Comparison of ENCODE assay signal across 11 cellular contexts in the genomic region with DNA sequence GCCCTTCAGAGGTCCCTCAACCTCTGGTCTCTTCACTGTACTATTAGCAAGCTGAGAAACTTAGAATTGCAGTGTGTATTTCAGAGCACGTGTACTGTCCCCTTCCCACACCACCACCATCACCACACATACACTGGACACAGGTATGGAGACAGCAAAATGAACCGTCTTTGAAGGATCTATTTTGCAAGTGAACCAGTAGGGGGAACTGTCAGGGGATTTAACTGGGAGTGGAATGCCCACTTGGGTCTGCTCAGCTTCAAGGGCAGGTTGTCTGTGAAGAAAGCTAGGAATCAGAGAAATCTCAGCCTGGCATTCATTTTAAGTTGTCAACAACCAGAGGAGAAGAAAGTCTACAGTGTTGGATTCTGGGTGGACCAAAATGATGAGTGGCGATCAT.
DNase-seq lines count a peak whose midpoint lies in the region; ATAC-seq, FAIRE-seq and TF ChIP-seq lines count a peak whose summit lies in the region.
"Had no signal": no experiment of that assay in that cellular context is flagged by ENCODE, and none has a peak within 500 bp of the region (broad histone marks: within the 10 kb centered on the region; RNA-seq: fewer than 3 reads in every experiment).

No MANE protein-coding gene starts in this region.

- DNase-seq in DND-41: no peak
- DNase-seq in HFF-Myc (ENCODE audit: extremely low read depth, low read depth): no peak
- DNase-seq in astrocyte (ENCODE audit: low read depth): no peak
- DNase-seq in iris pigment epithelial cell (ENCODE audit: low read depth): peak; percentile 17
- no peak for DNase-seq in activated T-helper 2 cell treated with anti-CD3 and anti-CD28 coated beads, Interferon-gamma antibody, Interleukin-2, Interleukin-4, amounts not matched to agents 10 μg/mL and 5 μg/mL and 100 μg/mL, durations not matched to agents 14 hours and 24 hours and 36 hours (ENCODE audit: low spot score)
- DNase-seq in activated CD8-positive, alpha-beta memory T cell treated with anti-CD3 and anti-CD28 coated beads, Interleukin-2, amount 10 ng/mL, durations not matched to agents 7 days and 5 days: no peak
- DNase-seq in NCI-H1417 treated with DMSO at 0.1 percent for 48 hours (lab: John Stamatoyannopoulos, UW): no peak
- DNase-seq in stimulated activated CD4-positive, alpha-beta T cell treated with anti-CD3 and anti-CD28 coated beads, Interleukin-15, amount 100 ng/mL, for 24 hours: no peak
- DNase-seq: NCI-H187, T-helper 9 cell had no signal

- H3K4me3 Mint-ChIP-seq in astrocyte (ENCODE audit: unreplicated experiment): no peak overlapping the region
- no peak overlapping the region for H3K4me3 Mint-ChIP-seq in activated T-helper 2 cell treated with anti-CD3 and anti-CD28 coated beads, Interferon-gamma antibody, Interleukin-2, Interleukin-4, amounts not matched to agents 10 μg/mL and 5 μg/mL and 100 μg/mL, durations not matched to agents 14 hours and 24 hours and 36 hours (ENCODE audit: low read depth)
- H3K4me3 Mint-ChIP-seq in activated CD8-positive, alpha-beta memory T cell treated with anti-CD3 and anti-CD28 coated beads, Interleukin-2, amount 10 ng/mL, durations not matched to agents 7 days and 5 days: no peak overlapping the region
- H3K4me3 Mint-ChIP-seq: memory B cell had no signal

- H3K27me3 Mint-ChIP-seq in astrocyte (ENCODE audit: low read depth, unreplicated experiment): no peaks in the 10 kb centered on the region
- H3K27me3 Mint-ChIP-seq in activated T-helper 2 cell treated with anti-CD3 and anti-CD28 coated beads, Interferon-gamma antibody, Interleukin-2, Interleukin-4, amounts not matched to agents 10 μg/mL and 5 μg/mL and 100 μg/mL, durations not matched to agents 14 hours and 24 hours and 36 hours (ENCODE audit: low read depth): peaks cover 11% of the 10 kb centered on the region
- H3K27me3 Mint-ChIP-seq in activated CD8-positive, alpha-beta memory T cell treated with anti-CD3 and anti-CD28 coated beads, Interleukin-2, amount 10 ng/mL, durations not matched to agents 7 days and 5 days: peaks cover 4% of the 10 kb centered on the region

- no peak overlapping the region for H2AFZ ChIP-seq in DND-41 (ENCODE audit: low read depth, low read length)
- H2AFZ ChIP-seq in astrocyte (ENCODE audit: low read depth, low read length): no peak overlapping the region

- H4K20me1 ChIP-seq in DND-41 (ENCODE audit: insufficient read depth, low read length): no peaks in the 10 kb centered on the region
- peaks cover 23% of the 10 kb centered on the region for H4K20me1 ChIP-seq in astrocyte (ENCODE audit: insufficient read depth, low read length)

- peaks cover 3% of the 10 kb centered on the region for H3K9me3 Mint-ChIP-seq in astrocyte (ENCODE audit: unreplicated experiment)
- H3K9me3 Mint-ChIP-seq in activated T-helper 2 cell treated with anti-CD3 and anti-CD28 coated beads, Interferon-gamma antibody, Interleukin-2, Interleukin-4, amounts not matched to agents 10 μg/mL and 5 μg/mL and 100 μg/mL, durations not matched to agents 14 hours and 24 hours and 36 hours: peaks cover 3% of the 10 kb centered on the region
- H3K9me3 Mint-ChIP-seq in activated CD8-positive, alpha-beta memory T cell treated with anti-CD3 and anti-CD28 coated beads, Interleukin-2, amount 10 ng/mL, durations not matched to agents 7 days and 5 days (ENCODE audit: low read depth): no peaks in the 10 kb centered on the region

- H3K36me3 ChIP-seq in DND-41 (ENCODE audit: insufficient read depth, low read length): no peaks in the 10 kb centered on the region
- no peaks in the 10 kb centered on the region for H3K36me3 ChIP-seq in astrocyte (ENCODE audit: insufficient read depth, low read length)

- H3K36me3 Mint-ChIP-seq in astrocyte (ENCODE audit: low read depth, unreplicated experiment): peaks cover 5% of the 10 kb centered on the region
- no peaks in the 10 kb centered on the region for H3K36me3 Mint-ChIP-seq in activated T-helper 2 cell treated with anti-CD3 and anti-CD28 coated beads, Interferon-gamma antibody, Interleukin-2, Interleukin-4, amounts not matched to agents 10 μg/mL and 5 μg/mL and 100 μg/mL, durations not matched to agents 14 hours and 24 hours and 36 hours (ENCODE audit: low read depth)
- no peaks in the 10 kb centered on the region for H3K36me3 Mint-ChIP-seq in activated CD8-positive, alpha-beta memory T cell treated with anti-CD3 and anti-CD28 coated beads, Interleukin-2, amount 10 ng/mL, durations not matched to agents 7 days and 5 days
- H3K36me3 Mint-ChIP-seq: memory B cell had no signal

- H3K9ac ChIP-seq in DND-41 (ENCODE audit: low read depth, low read length) (no peak overlapping the region), astrocyte (ENCODE audit: low read length) (no peak overlapping the region)

- TF ChIP-seq CTCF in DND-41 (IDR thresholded peaks at IDR 0.05; ENCODE audit: borderline replicate concordance, extremely low read depth, low read length, poor library complexity, severe bottlenecking) (peak; percentile 18), HFF-Myc (IDR thresholded peaks at IDR 0.05; ENCODE audit: low read depth, low read length, missing control alignments) (peak; percentile 27), astrocyte (IDR thresholded peaks at IDR 0.05; ENCODE audit: insufficient read depth, low read depth, low read length) (peak; percentile 16)

- no peaks in the 10 kb centered on the region for H3K79me2 ChIP-seq in DND-41 (ENCODE audit: insufficient read depth, low read length)
- no peaks in the 10 kb centered on the region for H3K79me2 ChIP-seq in astrocyte (ENCODE audit: insufficient read depth, low read length)

- CTCF ChIA-PET in activated CD8-positive, alpha-beta memory T cell treated with anti-CD3 and anti-CD28 coated beads, Interleukin-2, amount 10 ng/mL, durations not matched to agents 7 days and 5 days (lab: Charles Lee): no interaction called here

- H3K27me3 ChIP-seq in DND-41 (ENCODE audit: insufficient read depth, low read length, poor library complexity): no peaks in the 10 kb centered on the region
- no peaks in the 10 kb centered on the region for H3K27me3 ChIP-seq in astrocyte (ENCODE audit: insufficient read depth, low read length)

- no peak overlapping the region for H3K27ac ChIP-seq in DND-41 (ENCODE audit: low read length)
- no peak overlapping the region for H3K27ac ChIP-seq in astrocyte (ENCODE audit: low read depth, low read length)

- H3K4me1 ChIP-seq in DND-41 (ENCODE audit: insufficient read depth, low read length) (no peaks in the 10 kb centered on the region), astrocyte (ENCODE audit: insufficient read depth, low read length) (no peaks in the 10 kb centered on the region)

- FAIRE-seq in astrocyte (lab: Jason Lieb, UNC): no peak

- no peaks in the 10 kb centered on the region for H3K9me3 ChIP-seq in DND-41 (ENCODE audit: insufficient read depth, low read length, severe bottlenecking)
- H3K9me3 ChIP-seq in astrocyte (ENCODE audit: insufficient read depth, low read depth, low read length): no peaks in the 10 kb centered on the region

- no peak for ATAC-seq in DND-41 (ENCODE audit: insufficient read depth, low read depth)
- ATAC-seq in activated CD8-positive, alpha-beta memory T cell treated with anti-CD3 and anti-CD28 coated beads, Interleukin-2, amount 10 ng/mL, durations not matched to agents 7 days and 5 days: no peak

- no peak overlapping the region for H3K4me2 ChIP-seq in DND-41 (ENCODE audit: insufficient read depth, low read length)
- no peak overlapping the region for H3K4me2 ChIP-seq in astrocyte (ENCODE audit: low read length)

- no peak overlapping the region for H3K4me3 ChIP-seq in DND-41 (ENCODE audit: low read depth in 1 of 2, low read length in 2 of 2)
- no peak overlapping the region for H3K4me3 ChIP-seq in HFF-Myc (replicated peaks; ENCODE audit: low read depth, low read length)
- no peak overlapping the region for H3K4me3 ChIP-seq in astrocyte (ENCODE audit: insufficient read depth, low read depth, low read length)

- intact Hi-C loops in activated T-helper 2 cell treated with anti-CD3 and anti-CD28 coated beads, Interferon-gamma antibody, Interleukin-2, Interleukin-4, amounts not matched to agents 10 μg/mL and 5 μg/mL and 100 μg/mL, durations not matched to agents 14 hours and 24 hours and 36 hours (cut with micrococcal nuclease): no loop called here

- H3K27ac Mint-ChIP-seq in astrocyte (ENCODE audit: unreplicated experiment): no peak overlapping the region
- no peak overlapping the region for H3K27ac Mint-ChIP-seq in activated T-helper 2 cell treated with anti-CD3 and anti-CD28 coated beads, Interferon-gamma antibody, Interleukin-2, Interleukin-4, amounts not matched to agents 10 μg/mL and 5 μg/mL and 100 μg/mL, durations not matched to agents 14 hours and 24 hours and 36 hours
- no peak overlapping the region for H3K27ac Mint-ChIP-seq in activated CD8-positive, alpha-beta memory T cell treated with anti-CD3 and anti-CD28 coated beads, Interleukin-2, amount 10 ng/mL, durations not matched to agents 7 days and 5 days
- H3K27ac Mint-ChIP-seq: memory B cell had no signal

- H3K4me1 Mint-ChIP-seq in astrocyte (ENCODE audit: low read depth, unreplicated experiment): peaks cover 10% of the 10 kb centered on the region
- H3K4me1 Mint-ChIP-seq in activated T-helper 2 cell treated with anti-CD3 and anti-CD28 coated beads, Interferon-gamma antibody, Interleukin-2, Interleukin-4, amounts not matched to agents 10 μg/mL and 5 μg/mL and 100 μg/mL, durations not matched to agents 14 hours and 24 hours and 36 hours (ENCODE audit: low read depth): no peaks in the 10 kb centered on the region
- no peaks in the 10 kb centered on the region for H3K4me1 Mint-ChIP-seq in activated CD8-positive, alpha-beta memory T cell treated with anti-CD3 and anti-CD28 coated beads, Interleukin-2, amount 10 ng/mL, durations not matched to agents 7 days and 5 days
- H3K4me1 Mint-ChIP-seq: memory B cell had no signal
